Comparison of ENCODE assay signal across 17 cellular contexts in the genomic region with DNA sequence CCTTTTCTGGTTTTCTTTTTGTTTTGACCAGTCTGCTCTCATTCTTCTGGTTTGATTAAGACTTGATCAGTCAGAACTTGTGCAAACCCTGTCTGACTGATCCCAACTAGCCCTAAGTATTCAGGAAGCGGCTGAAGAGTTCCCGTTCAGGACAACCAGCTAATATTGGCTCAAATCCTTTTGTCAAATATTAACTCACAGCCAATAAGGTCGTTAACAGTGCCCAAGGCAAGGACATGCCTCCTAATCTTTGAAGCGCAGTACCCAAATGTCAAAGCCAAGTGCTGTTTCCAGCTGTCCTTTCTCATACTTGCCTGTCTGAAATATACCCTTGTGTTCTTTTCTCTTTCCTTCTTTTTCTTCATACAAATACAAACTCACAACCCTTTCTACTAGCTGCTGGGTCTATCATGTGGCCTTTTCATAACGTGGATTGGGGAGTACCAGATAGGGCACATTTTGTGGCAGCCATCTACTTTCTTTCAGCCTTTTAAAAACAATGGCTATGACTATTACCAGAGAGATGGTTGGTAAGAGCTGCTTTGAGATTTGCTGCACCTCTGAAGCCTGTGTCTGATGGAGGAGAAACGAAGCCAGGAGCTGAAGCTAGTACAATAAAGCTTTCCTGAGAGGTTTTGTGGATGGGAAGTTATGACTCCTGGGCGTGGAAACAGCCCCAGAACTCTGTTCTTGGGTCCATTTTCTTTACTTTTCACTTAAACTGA.
A peak's percentile ranks its signal among the peaks of the same experiment; 100 is the strongest.
DNase-seq lines count a peak whose midpoint lies in the region; ATAC-seq and TF ChIP-seq lines count a peak whose summit lies in the region.
"Had no signal": no experiment of that assay in that cellular context is flagged by ENCODE, and none has a peak within 500 bp of the region (broad histone marks: within the 10 kb centered on the region; RNA-seq: fewer than 3 reads in every experiment).

No MANE protein-coding gene starts in this region.

- H3K23ac ChIP-seq in mesenchymal stem cell (ENCODE audit: low read length in 2 of 2), result no peak overlapping the region

- H3K79me1 ChIP-seq in mesenchymal stem cell (replicated peaks; ENCODE audit: low read length, poor library complexity, severe bottlenecking), result no peaks in the 10 kb centered on the region

- no peak overlapping the region for H4K91ac ChIP-seq in mesenchymal stem cell (ENCODE audit: low read length)

- peak; percentile 11 for DNase-seq in mammary epithelial cell
- no peak for DNase-seq in breast epithelium (ENCODE audit: low spot score in 2 of 2)
- peak in 1 of 5 donors; percentile 30 for DNase-seq in heart left ventricle
- DNase-seq in mesenchymal stem cell, result no peak
- DNase-seq in esophagus squamous epithelium (lab: John Stamatoyannopoulos, UW), result no peak
- DNase-seq in NCI-H2227 treated with DMSO at 0.1 percent for 48 hours (lab: John Stamatoyannopoulos, UW), result no peak
- DNase-seq in T-helper 17 cell, result no peak
- DNase-seq in osteocyte (ENCODE audit: extremely low spot score, unreplicated experiment), result no peak
- DNase-seq: activated CD4-positive, alpha-beta T cell treated with anti-CD3 and anti-CD28 coated beads for 4 hours; activated naive CD4-positive, alpha-beta T cell treated with anti-CD3 and anti-CD28 coated beads for 36 hours; COR-L47; dorsolateral prefrontal cortex; HFFc6; NCI-H1105 treated with DMSO at 0.1 percent for 48 hours; NK-92 treated with Interleukin-12 subunit alpha and Interleukin-12 subunit beta, amount 100 ng/mL, for 24 hours had no signal

- TF ChIP-seq CTCF in mammary epithelial cell (conservative IDR thresholded peaks at IDR 0.05 in 1 of 2, IDR thresholded peaks at IDR 0.05 in 1 of 2; ENCODE audit: extremely low read depth in 1 of 2, insufficient read depth in 1 of 2, low read depth in 1 of 2, low read length in 2 of 2), result no peak
- TF ChIP-seq CTCF in breast epithelium (IDR thresholded peaks at IDR 0.05), result no peak
- no peak for TF ChIP-seq CTCF in heart left ventricle (IDR thresholded peaks at IDR 0.05)
- no peak for TF ChIP-seq CTCF in esophagus squamous epithelium (IDR thresholded peaks at IDR 0.05)
- no peak for TF ChIP-seq CTCF in osteocyte (IDR thresholded peaks at IDR 0.05)

- ATAC-seq in heart left ventricle (peak; percentile 67 to 97 (median 82)), T-helper 17 cell (no peak)
- ATAC-seq: K562 had no signal

- CTCF ChIA-PET in mammary epithelial cell (lab: Charles Lee; ENCODE audit: low non-redundant PET), result no interaction called here

- 46% methylated on average over 7 of the region's 7 CpGs for WGBS in mammary epithelial cell (ENCODE audit: low coverage, missing lambda C conversion rate)
- 50 to 59% (median 51%) methylated on average over 7 of the region's 7 CpGs for WGBS in heart left ventricle, 4 donors
- WGBS in mesenchymal stem cell, result 78% methylated on average over 7 of the region's 7 CpGs
- WGBS in esophagus squamous epithelium, 2 donors, result 43 to 48% methylated on average over 6 to 7 of the region's 7 CpGs

- H3K27me3 Mint-ChIP-seq in T-helper 17 cell (no peaks in the 10 kb centered on the region), osteocyte (ENCODE audit: unreplicated experiment) (no peaks in the 10 kb centered on the region)

- H3K4me3 ChIP-seq in mammary epithelial cell (replicated peaks in 1 of 3; ENCODE audit: insufficient read depth in 1 of 3, low read depth in 2 of 3, low read length in 3 of 3) (no peak overlapping the region), breast epithelium (no peak overlapping the region), heart left ventricle (no peak overlapping the region), mesenchymal stem cell (ENCODE audit: insufficient read depth in 1 of 2, low read depth in 1 of 2, low read length in 2 of 2) (no peak overlapping the region), esophagus squamous epithelium (no peak overlapping the region)
- H3K4me3 ChIP-seq: dorsolateral prefrontal cortex, K562, thyroid gland had no signal

- peak overlapping the region; percentile 84 for H2AFZ ChIP-seq in mammary epithelial cell (ENCODE audit: low read depth, low read length)
- no peak overlapping the region for H2AFZ ChIP-seq in mesenchymal stem cell (ENCODE audit: low read depth, low read length)

- no peak overlapping the region for H2AK5ac ChIP-seq in mesenchymal stem cell (ENCODE audit: low read length, severe bottlenecking)

- H3K4me3 Mint-ChIP-seq in T-helper 17 cell (no peak overlapping the region), osteocyte (ENCODE audit: unreplicated experiment) (no peak overlapping the region)
- H3K4me3 Mint-ChIP-seq: activated naive CD4-positive, alpha-beta T cell treated with anti-CD3 and anti-CD28 coated beads for 36 hours; HFFc6 had no signal

- no peak overlapping the region for H2BK12ac ChIP-seq in mesenchymal stem cell (ENCODE audit: low read length in 2 of 2)

- H4K8ac ChIP-seq in mesenchymal stem cell (ENCODE audit: low read length), result no peak overlapping the region

- H3K9me3 ChIP-seq in mammary epithelial cell (replicated peaks; ENCODE audit: insufficient read depth, low read length) (no peaks in the 10 kb centered on the region), breast epithelium (no peaks in the 10 kb centered on the region), heart left ventricle (no peaks in the 10 kb centered on the region), mesenchymal stem cell (ENCODE audit: control insufficient read depth, low read length) (no peaks in the 10 kb centered on the region), esophagus squamous epithelium (no peaks in the 10 kb centered on the region), T-helper 17 cell (ENCODE audit: control insufficient read depth, low read length, poor library complexity, severe bottlenecking) (no peaks in the 10 kb centered on the region)
- H3K9me3 ChIP-seq: thyroid gland had no signal

- peaks cover 6% of the 10 kb centered on the region for H3K4me1 ChIP-seq in mammary epithelial cell (ENCODE audit: insufficient read depth, low read length)
- H3K4me1 ChIP-seq in breast epithelium, result no peaks in the 10 kb centered on the region
- peaks cover 0 to 16% (median 0%) of the 10 kb centered on the region in 12 donors for H3K4me1 ChIP-seq in heart left ventricle
- peaks cover 1% of the 10 kb centered on the region for H3K4me1 ChIP-seq in mesenchymal stem cell (ENCODE audit: control insufficient read depth, insufficient read depth, low read depth, low read length)
- peaks cover 0 to 12% (median 0%) of the 10 kb centered on the region in 3 donors for H3K4me1 ChIP-seq in esophagus squamous epithelium
- H3K4me1 ChIP-seq: thyroid gland had no signal

- no peak overlapping the region for H3K27ac ChIP-seq in mammary epithelial cell (ENCODE audit: insufficient read depth, low read depth, low read length)
- no peak overlapping the region for H3K27ac ChIP-seq in breast epithelium
- H3K27ac ChIP-seq in heart left ventricle, result peak overlapping the region in 9 of 12 donors; percentile 9 to 71 (median 35)
- H3K27ac ChIP-seq in mesenchymal stem cell (ENCODE audit: low read length, poor library complexity, severe bottlenecking), result peak overlapping the region; percentile 19
- H3K27ac ChIP-seq in esophagus squamous epithelium, result no peak overlapping the region
- H3K27ac ChIP-seq: dorsolateral prefrontal cortex, thyroid gland had no signal

- H3K4me1 Mint-ChIP-seq in T-helper 17 cell (no peaks in the 10 kb centered on the region), osteocyte (ENCODE audit: unreplicated experiment) (peaks cover 9% of the 10 kb centered on the region)

- H3K27me3 ChIP-seq in mammary epithelial cell (ENCODE audit: insufficient read depth, low read length) (no peaks in the 10 kb centered on the region), breast epithelium (no peaks in the 10 kb centered on the region), heart left ventricle (no peaks in the 10 kb centered on the region), mesenchymal stem cell (ENCODE audit: control insufficient read depth in 1 of 2, insufficient read depth in 1 of 2, low read length in 2 of 2) (no peaks in the 10 kb centered on the region), esophagus squamous epithelium (no peaks in the 10 kb centered on the region)
- H3K27me3 ChIP-seq: thyroid gland had no signal

- no peak overlapping the region for H3K27ac Mint-ChIP-seq in T-helper 17 cell
- H3K27ac Mint-ChIP-seq in osteocyte (ENCODE audit: unreplicated experiment), result no peak overlapping the region
- H3K27ac Mint-ChIP-seq: activated naive CD4-positive, alpha-beta T cell treated with anti-CD3 and anti-CD28 coated beads for 36 hours; HFFc6 had no signal

- H3K36me3 ChIP-seq in mammary epithelial cell (ENCODE audit: insufficient read depth, low read length) (no peaks in the 10 kb centered on the region), breast epithelium (no peaks in the 10 kb centered on the region), heart left ventricle (no peaks in the 10 kb centered on the region), mesenchymal stem cell (ENCODE audit: control insufficient read depth in 1 of 2, insufficient read depth in 2 of 2, low read depth in 1 of 2, low read length in 2 of 2) (no peaks in the 10 kb centered on the region), esophagus squamous epithelium (no peaks in the 10 kb centered on the region)
- H3K36me3 ChIP-seq: thyroid gland had no signal

- no peak overlapping the region for H2BK15ac ChIP-seq in mesenchymal stem cell (ENCODE audit: low read depth, poor library complexity, severe bottlenecking)

- H3K4me2 ChIP-seq in mammary epithelial cell (ENCODE audit: insufficient read depth, low read depth, low read length), result peak overlapping the region; percentile 37
- H3K4me2 ChIP-seq in mesenchymal stem cell (ENCODE audit: low read length, poor library complexity, severe bottlenecking), result no peak overlapping the region

- H3K18ac ChIP-seq in mesenchymal stem cell (ENCODE audit: low read depth in 1 of 2, low read length in 2 of 2), result no peak overlapping the region

- H2BK120ac ChIP-seq in mesenchymal stem cell (ENCODE audit: low read depth, low read length), result no peak overlapping the region

- H3K4ac ChIP-seq in mesenchymal stem cell (ENCODE audit: low read depth in 1 of 2, low read length in 2 of 2), result no peak overlapping the region

- H3K9me3 Mint-ChIP-seq in osteocyte (ENCODE audit: unreplicated experiment), result peaks cover 4% of the 10 kb centered on the region
- H3K9me3 Mint-ChIP-seq: HFFc6 had no signal

- in situ Hi-C loops in mammary epithelial cell (cut with MboI; ENCODE audit: low sequenced_read_pairs in 2 of 2), result no loop called here

- no peaks in the 10 kb centered on the region for H4K20me1 ChIP-seq in mammary epithelial cell (ENCODE audit: insufficient read depth, low read length)

- intact Hi-C loops in mammary epithelial cell (cut with micrococcal nuclease) (no loop called here), breast epithelium (cut with DNase I; ENCODE audit: low total_unique reads) (no loop called here), heart left ventricle (cut with DNase I) (no loop called here), esophagus squamous epithelium (cut with DNase I) (no loop called here)

- no TSS peak for BruUV-seq in mammary epithelial cell (replicated peaks; lab: Mats Ljungman, UMichigan)

- dilution Hi-C loops in mammary epithelial cell (cut with HindIII; ENCODE audit: low sequenced_read_pairs), result no loop called here

- no peaks in the 10 kb centered on the region for H3K79me2 ChIP-seq in mammary epithelial cell (ENCODE audit: insufficient read depth, low read length)

- no peak overlapping the region for H2BK5ac ChIP-seq in mesenchymal stem cell (ENCODE audit: low read depth, low read length, poor library complexity, severe bottlenecking)

- H3K14ac ChIP-seq in mesenchymal stem cell (ENCODE audit: low read length in 2 of 2), result no peak overlapping the region

- no peak for TF ChIP-seq POLR2A in breast epithelium (IDR thresholded peaks at IDR 0.05)
- no peak for TF ChIP-seq POLR2A in heart left ventricle (IDR thresholded peaks at IDR 0.05)
- no peak for TF ChIP-seq POLR2A in esophagus squamous epithelium (IDR thresholded peaks at IDR 0.05)

- H3K9ac ChIP-seq in mammary epithelial cell (ENCODE audit: insufficient read depth, low read length), result no peak overlapping the region
- H3K9ac ChIP-seq in mesenchymal stem cell (ENCODE audit: low read length), result no peak overlapping the region

- H3K36me3 Mint-ChIP-seq in T-helper 17 cell (ENCODE audit: low read depth) (no peaks in the 10 kb centered on the region), osteocyte (ENCODE audit: unreplicated experiment) (no peaks in the 10 kb centered on the region)

Comparison
In these comparisons a context has a peak if more than half of its experiments do, and no peak if none do; other contexts are left out.
1. H3K27ac ChIP-seq: peak in heart left ventricle (9 of 12) and mesenchymal stem cell (single experiment); none in mammary epithelial cell (single experiment), breast epithelium (0 of 2) and esophagus squamous epithelium (0 of 4).